In genomic region chr4:158315706-158316105, GRCh38 we compare ENCODE assay signal across 17 cellular contexts.
DNase-seq lines count a peak whose midpoint lies in the region; ATAC-seq and TF ChIP-seq lines count a peak whose summit lies in the region.
"Had no signal": no experiment of that assay in that cellular context is flagged by ENCODE, and none has a peak within 500 bp of the region (broad histone marks: within the 10 kb centered on the region; RNA-seq: fewer than 3 reads in every experiment).

No MANE protein-coding gene starts in this region.

- no peak for ATAC-seq in GM23338
- ATAC-seq: activated CD4-positive, CD25-positive, alpha-beta regulatory T cell treated with anti-CD3 and anti-CD28 coated beads, Interleukin-2, amount 50 U/mL, for 24 hours had no signal

- no peak overlapping the region for H3K4me3 Mint-ChIP-seq in endodermal cell
- no peak overlapping the region for H3K4me3 Mint-ChIP-seq in GM23338
- H3K4me3 Mint-ChIP-seq: activated naive CD8-positive, alpha-beta T cell treated with anti-CD3 and anti-CD28 coated beads, Interleukin-2, amount 10 ng/mL, durations not matched to agents 7 days and 5 days had no signal

- H2AFZ ChIP-seq in GM23338: no peak overlapping the region

- H3K4me1 ChIP-seq in adipocyte (ENCODE audit: control insufficient read depth, insufficient read depth, low read length) (peaks cover 48% of the 10 kb centered on the region), skeletal muscle satellite cell (ENCODE audit: control insufficient read depth, insufficient read depth, low read length) (peaks cover 53% of the 10 kb centered on the region), prostate gland (replicated peaks) (no peaks in the 10 kb centered on the region), endodermal cell (ENCODE audit: control insufficient read depth, insufficient read depth, low read length) (no peaks in the 10 kb centered on the region), GM23338 (ENCODE audit: insufficient read depth) (no peaks in the 10 kb centered on the region)

- H3K79me2 ChIP-seq in GM23338 (replicated peaks; ENCODE audit: insufficient read depth): no peaks in the 10 kb centered on the region

- H3K4me3 ChIP-seq in adipocyte (ENCODE audit: low read length) (peak overlapping the region; percentile 69), skeletal muscle satellite cell (ENCODE audit: low read length) (peak overlapping the region; percentile 37), prostate gland (no peak overlapping the region), endodermal cell (ENCODE audit: low read length) (no peak overlapping the region), GM23338 (no peak overlapping the region)

- H3K27ac ChIP-seq in prostate gland: no peak overlapping the region
- no peak overlapping the region for H3K27ac ChIP-seq in endodermal cell (ENCODE audit: low read depth, low read length)
- H3K27ac ChIP-seq in GM23338 (ENCODE audit: low read depth): no peak overlapping the region

- H4K20me1 ChIP-seq in GM23338 (replicated peaks; ENCODE audit: insufficient read depth): no peaks in the 10 kb centered on the region

- no peaks in the 10 kb centered on the region for H3K9me3 Mint-ChIP-seq in endodermal cell
- H3K9me3 Mint-ChIP-seq in GM23338: peaks cover 7% of the 10 kb centered on the region; the same call in 2 of the 3 replicates
- H3K9me3 Mint-ChIP-seq: activated naive CD8-positive, alpha-beta T cell treated with anti-CD3 and anti-CD28 coated beads, Interleukin-2, amount 10 ng/mL, durations not matched to agents 7 days and 5 days had no signal

- H3K36me3 ChIP-seq in adipocyte (ENCODE audit: control insufficient read depth, insufficient read depth, low read length, severe bottlenecking) (no peaks in the 10 kb centered on the region), skeletal muscle satellite cell (ENCODE audit: insufficient read depth, low read length) (no peaks in the 10 kb centered on the region), prostate gland (no peaks in the 10 kb centered on the region), endodermal cell (ENCODE audit: control insufficient read depth, insufficient read depth, low read length) (no peaks in the 10 kb centered on the region), GM23338 (ENCODE audit: insufficient read depth) (no peaks in the 10 kb centered on the region)

- H3K4me2 ChIP-seq in skeletal muscle satellite cell (ENCODE audit: low read length): peak overlapping the region; percentile 67
- no peak overlapping the region for H3K4me2 ChIP-seq in GM23338

- H3K36me3 Mint-ChIP-seq in endodermal cell (ENCODE audit: low read depth) (no peaks in the 10 kb centered on the region), GM23338 (ENCODE audit: low read depth) (no peaks in the 10 kb centered on the region)
- H3K36me3 Mint-ChIP-seq: activated naive CD8-positive, alpha-beta T cell treated with anti-CD3 and anti-CD28 coated beads, Interleukin-2, amount 10 ng/mL, durations not matched to agents 7 days and 5 days had no signal

- TF ChIP-seq POLR2A in prostate gland (IDR thresholded peaks at IDR 0.05): no peak

- TF ChIP-seq CTCF in prostate gland (IDR thresholded peaks at IDR 0.05) (no peak), endodermal cell (conservative IDR thresholded peaks at IDR 0.05) (no peak), GM23338 (conservative IDR thresholded peaks at IDR 0.05; ENCODE audit: low read depth in 2 of 2) (no peak)

- WGBS in prostate gland: 76% methylated on average over 2 of the region's 2 CpGs
- WGBS in endodermal cell (ENCODE audit: insufficient coverage in 1 of 2, insufficient read length in 1 of 2), 2 experiments: 94% methylated on average over 1 of the region's 2 CpGs; no CpG with 5 or more reads in 1 of the 2 experiments

- peaks cover 4% of the 10 kb centered on the region for H3K9me3 ChIP-seq in adipocyte (ENCODE audit: control insufficient read depth, low read length)
- no peaks in the 10 kb centered on the region for H3K9me3 ChIP-seq in skeletal muscle satellite cell (replicated peaks; ENCODE audit: low read length)
- H3K9me3 ChIP-seq in prostate gland: no peaks in the 10 kb centered on the region
- no peaks in the 10 kb centered on the region for H3K9me3 ChIP-seq in endodermal cell (ENCODE audit: control insufficient read depth, low read length)

- H3K27me3 Mint-ChIP-seq in endodermal cell (ENCODE audit: insufficient read depth) (no peaks in the 10 kb centered on the region), GM23338 (ENCODE audit: insufficient read depth, low read depth, poor library complexity) (no peaks in the 10 kb centered on the region)
- H3K27me3 Mint-ChIP-seq: activated naive CD8-positive, alpha-beta T cell treated with anti-CD3 and anti-CD28 coated beads, Interleukin-2, amount 10 ng/mL, durations not matched to agents 7 days and 5 days; progenitor cell of endocrine pancreas had no signal

- H3K27me3 ChIP-seq in adipocyte (replicated peaks; ENCODE audit: control insufficient read depth, insufficient read depth, low read length) (no peaks in the 10 kb centered on the region), skeletal muscle satellite cell (ENCODE audit: control insufficient read depth, insufficient read depth, low read length) (no peaks in the 10 kb centered on the region), prostate gland (replicated peaks; ENCODE audit: insufficient read depth) (no peaks in the 10 kb centered on the region), endodermal cell (ENCODE audit: control insufficient read depth, insufficient read depth, low read length, poor library complexity, severe bottlenecking) (no peaks in the 10 kb centered on the region), GM23338 (ENCODE audit: insufficient read depth) (no peaks in the 10 kb centered on the region)

- intact Hi-C loops in prostate gland (cut with DNase I): no loop called here

- no peaks in the 10 kb centered on the region for H3F3A ChIP-seq in GM23338 (replicated peaks; ENCODE audit: low read depth)

- H3K27ac Mint-ChIP-seq in endodermal cell: no peak overlapping the region
- H3K27ac Mint-ChIP-seq in GM23338: no peak overlapping the region
- H3K27ac Mint-ChIP-seq: activated naive CD8-positive, alpha-beta T cell treated with anti-CD3 and anti-CD28 coated beads, Interleukin-2, amount 10 ng/mL, durations not matched to agents 7 days and 5 days; progenitor cell of endocrine pancreas had no signal

- H3K9me2 ChIP-seq in GM23338 (ENCODE audit: insufficient read depth): no peaks in the 10 kb centered on the region

- DNase-seq in EH (ENCODE audit: low read depth): peak; percentile 86
- DNase-seq in adipocyte (ENCODE audit: low read depth): peak; percentile 84
- peak; percentile 91 for DNase-seq in fibroblast of peridontal ligament (ENCODE audit: extremely low read depth)
- DNase-seq in prostate gland (ENCODE audit: low spot score): no peak
- DNase-seq in putamen (ENCODE audit: low spot score): no peak
- no peak for DNase-seq in endodermal cell
- DNase-seq in GM23338 (ENCODE audit: low spot score): no peak
- DNase-seq: activated CD8-positive, alpha-beta memory T cell treated with anti-CD3 and anti-CD28 coated beads, Interleukin-2, amount 50 U/mL, for 48 hours; activated naive CD8-positive, alpha-beta T cell treated with anti-CD3 and anti-CD28 coated beads, Interleukin-2, amount 10 ng/mL, durations not matched to agents 7 days and 5 days; KG1; NCI-H1436 treated with DMSO at 0.1 percent for 48 hours; NCI-H524; stimulated activated CD4-positive, alpha-beta T cell treated with anti-CD3 and anti-CD28 coated beads, Interleukin-2, amount 100 ng/mL, for 24 hours; T-helper 1 cell had no signal

- H3K9ac ChIP-seq in adipocyte (ENCODE audit: low read length): peak overlapping the region; percentile 80
- H3K9ac ChIP-seq in skeletal muscle satellite cell (ENCODE audit: low read depth, low read length): peak overlapping the region; percentile 81
- H3K9ac ChIP-seq in endodermal cell (ENCODE audit: extremely low read depth, low read length, poor library complexity, severe bottlenecking): no peak overlapping the region

- H3K4me1 Mint-ChIP-seq in endodermal cell: no peaks in the 10 kb centered on the region
- no peaks in the 10 kb centered on the region for H3K4me1 Mint-ChIP-seq in GM23338
- H3K4me1 Mint-ChIP-seq: activated naive CD8-positive, alpha-beta T cell treated with anti-CD3 and anti-CD28 coated beads, Interleukin-2, amount 10 ng/mL, durations not matched to agents 7 days and 5 days had no signal

TF ChIP-seq in GM23338, 12 proteins besides CTCF, POLR2A, EP300 and RAD21 (continues in another document):
- TF ChIP-seq EZH2 (IDR thresholded peaks at IDR 0.05; ENCODE audit: low read depth, unreplicated experiment) (no peak), STAT1 (IDR thresholded peaks at IDR 0.05; ENCODE audit: unreplicated experiment) (no peak), ETS1 (IDR thresholded peaks at IDR 0.05) (no peak), POLR2AphosphoS5 (IDR thresholded peaks at IDR 0.05; ENCODE audit: low read depth) (no peak), EZH2phosphoT487 (IDR thresholded peaks at IDR 0.05; ENCODE audit: unreplicated experiment) (no peak), NANOG (IDR thresholded peaks at IDR 0.05; ENCODE audit: borderline replicate concordance) (no peak), ZNF331 (CRISPR knock-in tag; IDR thresholded peaks at IDR 0.05; ENCODE audit: low read depth) (no peak)

Comparison
In these comparisons a context has a peak if more than half of its experiments do, and no peak if none do; other contexts are left out.
1. DNase-seq: peak in EH (single experiment), adipocyte (single experiment) and fibroblast of peridontal ligament (single experiment); none in prostate gland (single experiment), putamen (single experiment), endodermal cell (single experiment) and GM23338 (single experiment).
2. H3K4me3 ChIP-seq: peak in adipocyte (single experiment) and skeletal muscle satellite cell (single experiment); none in prostate gland (0 of 2), endodermal cell (single experiment) and GM23338 (single experiment).